ENCODE assay signal across 13 cellular contexts in genomic region chr2:78780864-78781583, GRCh38.
"Had no signal": no experiment of that assay in that cellular context is flagged by ENCODE, and none has a peak within 500 bp of the region (broad histone marks: within the 10 kb centered on the region; RNA-seq: fewer than 3 reads in every experiment).

No MANE protein-coding gene starts in this region.

- H3K27me3 ChIP-seq: esophagus squamous epithelium had no signal

- DNase-seq: activated CD4-positive, alpha-beta T cell treated with anti-CD3 and anti-CD28 coated beads for 36 hours; activated CD4-positive, alpha-beta T cell treated with anti-CD3 and anti-CD28 coated beads, Interleukin-2, amount 50 U/mL, for 48 hours; activated gamma-delta T cell; dermis blood vessel endothelial cell; effector memory CD4-positive, alpha-beta T cell; esophagus squamous epithelium; hippocampal formation; islet precursor cell; stimulated activated CD4-positive, alpha-beta T cell treated with anti-CD3 and anti-CD28 coated beads, Interleukin-2, amount 100 ng/mL, for 24 hours; stimulated activated naive CD8-positive, alpha-beta T cell treated with anti-CD3 and anti-CD28 coated beads, Interleukin-15, Interleukin-2, amounts not matched to agents 100 U/mL and 50 U/mL, for 24 hours had no signal

- H3K27ac ChIP-seq: esophagus squamous epithelium, prostate gland had no signal

- H3K36me3 ChIP-seq: esophagus squamous epithelium, prostate gland had no signal

- H3K4me1 ChIP-seq: esophagus squamous epithelium, prostate gland had no signal

- H3K9me3 ChIP-seq: prostate gland had no signal

- H3K4me3 ChIP-seq: lung, prostate gland had no signal

- ATAC-seq: activated CD4-positive, alpha-beta T cell treated with anti-CD3 and anti-CD28 coated beads for 36 hours; stimulated activated naive CD8-positive, alpha-beta T cell treated with anti-CD3 and anti-CD28 coated beads, Interleukin-15, Interleukin-2, amounts not matched to agents 100 U/mL and 50 U/mL, for 24 hours; WTC11 had no signal
